In the genomic region with DNA sequence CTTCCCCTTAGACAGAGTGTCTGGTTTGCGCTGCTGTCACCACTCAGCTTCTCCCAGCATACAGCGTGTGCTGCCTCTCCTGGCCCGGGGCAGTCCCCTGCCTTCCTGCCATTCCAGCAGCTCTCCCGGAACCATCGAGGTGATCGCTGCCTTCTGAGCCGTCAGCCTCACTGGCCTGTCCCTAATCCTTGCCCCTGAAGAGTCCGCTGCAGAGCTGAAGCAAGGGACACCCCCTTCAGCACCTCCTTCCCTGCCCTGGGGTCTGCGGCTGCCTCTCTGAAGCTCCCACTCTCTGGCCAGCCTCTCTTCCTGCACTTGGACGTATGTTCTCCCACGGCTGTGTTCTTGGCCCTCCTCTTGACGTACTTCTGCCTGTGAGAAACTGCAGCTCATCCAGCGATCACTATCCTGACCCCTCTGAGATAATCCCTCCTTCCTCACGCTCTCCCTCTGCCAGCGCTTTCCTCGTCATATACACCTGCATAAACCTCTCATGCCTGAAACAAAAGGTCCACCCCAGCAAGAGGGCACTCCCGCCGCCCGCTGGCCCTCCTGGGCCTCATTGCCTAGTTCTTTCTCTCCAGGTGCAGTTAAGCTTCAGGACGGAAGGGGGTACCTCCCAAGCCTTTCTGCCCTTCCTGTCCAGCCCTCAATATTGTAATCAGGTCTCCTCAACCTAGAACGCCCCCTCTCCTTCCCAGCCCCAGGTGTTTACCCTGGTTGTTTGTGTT, we compare ENCODE assay signal across 17 cellular contexts.
DNase-seq lines count a peak whose midpoint lies in the region; ATAC-seq and TF ChIP-seq lines count a peak whose summit lies in the region.
"Had no signal": no experiment of that assay in that cellular context is flagged by ENCODE, and none has a peak within 500 bp of the region (broad histone marks: within the 10 kb centered on the region; RNA-seq: fewer than 3 reads in every experiment).

No MANE protein-coding gene starts in this region.

- H3K9me3 ChIP-seq in CD8-positive, alpha-beta memory T cell (ENCODE audit: low read length), result no peaks in the 10 kb centered on the region
- H3K9me3 ChIP-seq in RWPE2 (ENCODE audit: severe bottlenecking) (no peaks in the 10 kb centered on the region), Peyer's patch (no peaks in the 10 kb centered on the region)
- H3K9me3 ChIP-seq: mucosa of descending colon, tibial artery had no signal

- peaks cover 10 to 38% (median 12%) of the 10 kb centered on the region in 3 donors for H3K36me3 Mint-ChIP-seq in CD8-positive, alpha-beta memory T cell

- TF ChIP-seq CTCF in RWPE2 (IDR thresholded peaks at IDR 0.05; ENCODE audit: poor library complexity, severe bottlenecking), result no peak
- TF ChIP-seq CTCF in Peyer's patch (IDR thresholded peaks at IDR 0.05), result no peak

- DNase-seq in NCI-H2029 (lab: John Stamatoyannopoulos, UW) (peak; percentile 64), NCI-H2029 treated with DMSO at 0.1 percent for 48 hours (lab: John Stamatoyannopoulos, UW) (no peak), RWPE2 (ENCODE audit: low spot score) (peak; percentile 67), islet precursor cell (peak; percentile 71), Peyer's patch (no peak)
- no peak for DNase-seq in CD8-positive, alpha-beta memory T cell
- DNase-seq: activated CD4-positive, alpha-beta T cell treated with anti-CD3 and anti-CD28 coated beads for 48 hours; brain microvascular endothelial cell; dermis blood vessel endothelial cell; mucosa of descending colon; NCI-H2081 treated with DMSO at 0.1 percent for 48 hours; T1000; tibial artery had no signal

- H3K4me3 ChIP-seq in CD8-positive, alpha-beta memory T cell (ENCODE audit: low read length), result no peak overlapping the region
- no peak overlapping the region for H3K4me3 ChIP-seq in RWPE2 (ENCODE audit: severe bottlenecking)
- H3K4me3 ChIP-seq in Peyer's patch, result no peak overlapping the region
- H3K4me3 ChIP-seq: hepatocyte, mucosa of descending colon, tibial artery had no signal

- no peaks in the 10 kb centered on the region for H3K36me3 ChIP-seq in CD8-positive, alpha-beta memory T cell (ENCODE audit: insufficient read depth, low read length)
- H3K36me3 ChIP-seq in RWPE2 (ENCODE audit: low read depth) (no peaks in the 10 kb centered on the region; the same call in 1 of the 2 replicates), Peyer's patch (no peaks in the 10 kb centered on the region)
- H3K36me3 ChIP-seq: brain microvascular endothelial cell had no signal

- H3K4me1 Mint-ChIP-seq in CD8-positive, alpha-beta memory T cell, result peaks cover 30 to 53% (median 41%) of the 10 kb centered on the region in 3 donors

- no peak overlapping the region for H3K27ac ChIP-seq in CD8-positive, alpha-beta memory T cell (ENCODE audit: low read depth, low read length)
- H3K27ac ChIP-seq in RWPE2 (ENCODE audit: poor library complexity, severe bottlenecking), result no peak overlapping the region
- no peak overlapping the region for H3K27ac ChIP-seq in Peyer's patch
- H3K27ac ChIP-seq: brain microvascular endothelial cell, C4-2B, hepatocyte, tibial artery had no signal

- H3K27me3 Mint-ChIP-seq in CD8-positive, alpha-beta memory T cell, result peaks cover 0 to 2% of the 10 kb centered on the region in 2 donors

- no peaks in the 10 kb centered on the region for H3K9me3 Mint-ChIP-seq in CD8-positive, alpha-beta memory T cell

- CTCF ChIA-PET in CD8-positive, alpha-beta memory T cell (lab: Charles Lee), result no interaction called here

- H3K27me3 ChIP-seq in CD8-positive, alpha-beta memory T cell (ENCODE audit: insufficient read depth, low read length, poor library complexity, severe bottlenecking), result no peaks in the 10 kb centered on the region
- H3K27me3 ChIP-seq in RWPE2 (ENCODE audit: insufficient read depth, poor library complexity, severe bottlenecking), result no peaks in the 10 kb centered on the region
- H3K27me3 ChIP-seq in Peyer's patch, result no peaks in the 10 kb centered on the region
- H3K27me3 ChIP-seq: brain microvascular endothelial cell, hepatocyte, tibial artery had no signal

- peaks cover 41% of the 10 kb centered on the region for H3K4me1 ChIP-seq in CD8-positive, alpha-beta memory T cell (ENCODE audit: insufficient read depth, low read length)
- H3K4me1 ChIP-seq in RWPE2 (ENCODE audit: insufficient read depth, poor library complexity, severe bottlenecking) (no peaks in the 10 kb centered on the region), Peyer's patch (peaks cover 0 to 6% (median 2%) of the 10 kb centered on the region in 4 donors)

- H3K27ac Mint-ChIP-seq in CD8-positive, alpha-beta memory T cell, result peak overlapping the region in 5 of 8 donors; percentile 43 to 81 (median 46)

- ATAC-seq in RWPE2 (ENCODE audit: low read depth) (no peak; the same call in 2 of the 3 replicates), HG03280 (IDR thresholded peaks at IDR 0.05; ENCODE audit: unreplicated experiment) (no peak), HG02798 (IDR thresholded peaks at IDR 0.05; ENCODE audit: poor library complexity, unreplicated experiment) (no peak)
- ATAC-seq: mucosa of descending colon had no signal

- H3K4me3 Mint-ChIP-seq in CD8-positive, alpha-beta memory T cell, result no peak overlapping the region

- POLR2A ChIA-PET in CD8-positive, alpha-beta memory T cell (lab: Charles Lee), result no interaction called here

- TF ChIP-seq POLR2A in Peyer's patch (IDR thresholded peaks at IDR 0.05), result no peak

Comparison
In these comparisons a context has a peak if more than half of its experiments do, and no peak if none do; other contexts are left out.
1. DNase-seq: peak in NCI-H2029 (single experiment), RWPE2 (single experiment) and islet precursor cell (single experiment); none in NCI-H2029 treated with DMSO at 0.1 percent for 48 hours (single experiment), CD8-positive, alpha-beta memory T cell (0 of 5) and Peyer's patch (0 of 3).